8 cellular contexts compared by ENCODE assay signal in the genomic region with DNA sequence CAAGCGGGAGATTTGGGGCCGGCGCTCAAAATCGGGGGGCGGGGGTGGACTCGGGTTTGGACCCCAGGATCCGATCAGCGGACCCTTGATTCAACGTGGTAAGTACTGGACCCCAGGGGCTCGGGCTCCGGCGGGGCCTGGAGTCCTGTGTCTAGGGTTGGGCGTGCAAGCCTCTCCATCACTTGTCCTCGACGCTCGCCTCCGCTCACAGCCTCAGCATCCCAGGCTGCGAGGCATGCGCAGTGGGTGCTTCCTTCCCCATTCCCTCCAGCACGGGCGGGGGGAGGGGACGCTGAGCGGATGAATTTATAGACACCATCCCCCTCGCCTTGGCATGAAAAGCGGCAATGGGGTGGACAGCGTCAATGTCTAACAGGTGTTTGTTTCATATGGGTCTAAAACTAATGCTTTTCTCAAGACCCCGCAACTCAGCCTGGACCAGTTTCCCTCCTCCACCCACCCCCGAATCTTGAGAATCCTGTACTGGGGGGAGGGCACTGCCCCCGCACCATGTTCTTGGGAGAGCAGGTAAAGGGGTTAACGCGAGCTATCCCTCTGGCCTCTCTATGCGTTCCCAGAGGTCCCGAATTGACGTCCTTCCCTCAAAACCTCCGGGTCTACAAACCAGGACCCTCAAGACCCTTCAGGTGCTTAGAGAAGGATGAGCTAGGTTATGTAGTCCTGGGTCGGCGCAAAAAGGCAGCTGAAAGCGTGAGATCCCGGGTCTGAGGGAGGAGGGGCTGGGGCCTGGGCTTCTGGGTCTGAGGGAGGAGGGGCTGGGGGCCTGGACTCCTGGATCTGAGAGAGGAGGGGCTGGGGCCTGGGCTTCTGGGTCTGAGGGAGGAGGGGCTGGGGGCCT. TPM values are rescaled to one million over a fixed set of nuclear protein-coding genes. Genes with fewer than 3 reads are reported as not detected.
A peak's percentile ranks its signal among the peaks of the same experiment; 100 is the strongest.
DNase-seq lines count a peak whose midpoint lies in the region; TF ChIP-seq lines count a peak whose summit lies in the region.

No MANE protein-coding gene starts in this region.

- H3F3A ChIP-seq in OCI-LY1 (ENCODE audit: insufficient read depth, low read length), result 0 out of 2 replicates have a peak, but pooled peaks cover 3% of the 10 kb centered on the region

- no peak for TF ChIP-seq POLR2A in lower leg skin (IDR thresholded peaks at IDR 0.05)

- peak; percentile 66 for DNase-seq in activated CD4-positive, alpha-beta T cell treated with anti-CD3 and anti-CD28 coated beads for 48 hours
- DNase-seq in activated CD4-positive, alpha-beta T cell treated with anti-CD3 and anti-CD28 coated beads for 1 hour, result no peak
- DNase-seq in chondrocyte (ENCODE audit: low spot score) (no peak), islet precursor cell (peak; percentile 82), lower leg skin (ENCODE audit: low spot score in 2 of 2) (no peak), SKM-1 treated with dmso at 0.1 percent for 144 hours (lab: John Stamatoyannopoulos, UW; ENCODE audit: unreplicated experiment) (no peak)
- DNase-seq in stimulated activated CD4-positive, alpha-beta T cell treated with anti-CD3 and anti-CD28 coated beads, Interleukin-1b, Interleukin-23, amount 100 ng/mL, for 48 hours, result peak; percentile 37

- H3K9ac ChIP-seq in OCI-LY1 (ENCODE audit: low read length), result no peak overlapping the region; the same call in 1 of the 2 replicates

- no peak for TF ChIP-seq CTCF in OCI-LY1 (IDR thresholded peaks at IDR 0.05; ENCODE audit: low read length)
- no peak for TF ChIP-seq CTCF in chondrocyte (IDR thresholded peaks at IDR 0.05)
- TF ChIP-seq CTCF in lower leg skin (IDR thresholded peaks at IDR 0.05), result no peak

- WGBS in lower leg skin, 2 donors, result 19 to 24% methylated on average over 31 to 38 of the region's 39 CpGs

- H3K36me3 Mint-ChIP-seq in chondrocyte (ENCODE audit: low read depth), result peaks cover 4% of the 10 kb centered on the region

- H3K4me3 ChIP-seq in OCI-LY1 (ENCODE audit: low read depth, low read length, poor library complexity, severe bottlenecking), result peak overlapping the region; percentile 49
- H3K4me3 ChIP-seq in lower leg skin (ENCODE audit: low read depth, poor library complexity, severe bottlenecking), result no peak overlapping the region

- H3K27me3 ChIP-seq in OCI-LY1 (ENCODE audit: insufficient read depth, low read length), result no peaks in the 10 kb centered on the region

- H3K9me2 ChIP-seq in OCI-LY1 (ENCODE audit: low read depth, low read length), result no peaks in the 10 kb centered on the region

- peaks cover 28% of the 10 kb centered on the region for H3K4me1 Mint-ChIP-seq in chondrocyte (ENCODE audit: low read depth)

- intact Hi-C loops in lower leg skin (cut with DNase I; ENCODE audit: low total_unique reads), result no loop called here

- no peaks in the 10 kb centered on the region for H3K79me2 ChIP-seq in OCI-LY1 (ENCODE audit: insufficient read depth, low read length)

- no peaks in the 10 kb centered on the region for H3K27me3 Mint-ChIP-seq in chondrocyte (ENCODE audit: low read depth)

- no peaks in the 10 kb centered on the region for H4K20me1 ChIP-seq in OCI-LY1 (ENCODE audit: insufficient read depth, low read length)

- H2AFZ ChIP-seq in OCI-LY1 (ENCODE audit: low read length), result no peak overlapping the region

- peak overlapping the region; percentile 83 for H3K27ac Mint-ChIP-seq in chondrocyte (ENCODE audit: unreplicated experiment)

- no peak overlapping the region for H3K27ac ChIP-seq in OCI-LY1 (ENCODE audit: low read depth, low read length, poor library complexity, severe bottlenecking)

- H3K36me3 ChIP-seq in OCI-LY1 (ENCODE audit: insufficient read depth, low read length), result peaks cover 39% of the 10 kb centered on the region

- H3K9me3 Mint-ChIP-seq in chondrocyte (ENCODE audit: low read depth), result no peaks in the 10 kb centered on the region

- H3K9me3 ChIP-seq in OCI-LY1 (ENCODE audit: low read length), result no peaks in the 10 kb centered on the region

- H3K4me2 ChIP-seq in OCI-LY1 (ENCODE audit: low read length), result peak overlapping the region; percentile 53; the same call in 1 of the 2 replicates

- H3K4me3 Mint-ChIP-seq in chondrocyte (ENCODE audit: unreplicated experiment), result peak overlapping the region; percentile 90

- H3K4me1 ChIP-seq in OCI-LY1 (ENCODE audit: insufficient read depth, low read length, severe bottlenecking), result peaks cover 19% of the 10 kb centered on the region

RNA-seq across cellular contexts. Expression of gene CPT1C, which starts 0.6 kb away (rescaled TPM):
- 26.3 to 30.7 TPM (median 27.3 TPM) in 3 replicates for total RNA-seq in chondrocyte
- total RNA-seq in lower leg skin, result 1 to 10 TPM in 3 of 4 donors, under 1 TPM in 1; 0.97 to 3.3 (median 1.8) TPM

RNA-seq across cellular contexts. Expression of gene ADM5, which starts 2.1 kb away (rescaled TPM):
- total RNA-seq in chondrocyte, result 0.49 to 1.4 TPM (median 0.52 TPM) in 3 replicates
- total RNA-seq in lower leg skin, result 1 to 10 TPM in 3 of 4 donors, under 1 TPM in 1; 0.49 to 3.7 (median 3.5) TPM

RNA-seq across cellular contexts. Expression of gene PRMT1, which starts 14.4 kb away (rescaled TPM):
- total RNA-seq in chondrocyte, result 97.7 to 105 TPM (median 98.0 TPM) in 3 replicates
- 100 to 1,000 TPM; 102 to 117 (median 108) TPM for total RNA-seq in lower leg skin

RNA-seq across cellular contexts. Expression of gene BCL2L12, which starts 25.7 kb away (rescaled TPM):
- total RNA-seq in chondrocyte (18.3 to 26.6 TPM (median 21.4 TPM) in 3 replicates), lower leg skin (1 to 10 TPM; 6.1 to 9.2 (median 6.6) TPM)

RNA-seq across cellular contexts. Expression of gene IRF3, which starts 25.8 kb away (rescaled TPM):
- total RNA-seq in chondrocyte, result 45.8 to 75.3 TPM (median 53.0 TPM) in 3 replicates
- total RNA-seq in lower leg skin, result 100 to 1,000 TPM in 1 of 4 donors, 10 to 100 TPM in 3; 38.7 to 102 (median 74.9) TPM

Comparison
In these comparisons a context has a peak if more than half of its experiments do, and no peak if none do; other contexts are left out.
1. DNase-seq: peak in activated CD4-positive, alpha-beta T cell treated with anti-CD3 and anti-CD28 coated beads for 48 hours (single experiment), islet precursor cell (single experiment) and stimulated activated CD4-positive, alpha-beta T cell treated with anti-CD3 and anti-CD28 coated beads, Interleukin-1b, Interleukin-23, amount 100 ng/mL, for 48 hours (single experiment); none in activated CD4-positive, alpha-beta T cell treated with anti-CD3 and anti-CD28 coated beads for 1 hour (single experiment), chondrocyte (single experiment), lower leg skin (0 of 2) and SKM-1 treated with dmso at 0.1 percent for 144 hours (single experiment).